Comparison of ENCODE assay signal across 8 cellular contexts in the genomic region with DNA sequence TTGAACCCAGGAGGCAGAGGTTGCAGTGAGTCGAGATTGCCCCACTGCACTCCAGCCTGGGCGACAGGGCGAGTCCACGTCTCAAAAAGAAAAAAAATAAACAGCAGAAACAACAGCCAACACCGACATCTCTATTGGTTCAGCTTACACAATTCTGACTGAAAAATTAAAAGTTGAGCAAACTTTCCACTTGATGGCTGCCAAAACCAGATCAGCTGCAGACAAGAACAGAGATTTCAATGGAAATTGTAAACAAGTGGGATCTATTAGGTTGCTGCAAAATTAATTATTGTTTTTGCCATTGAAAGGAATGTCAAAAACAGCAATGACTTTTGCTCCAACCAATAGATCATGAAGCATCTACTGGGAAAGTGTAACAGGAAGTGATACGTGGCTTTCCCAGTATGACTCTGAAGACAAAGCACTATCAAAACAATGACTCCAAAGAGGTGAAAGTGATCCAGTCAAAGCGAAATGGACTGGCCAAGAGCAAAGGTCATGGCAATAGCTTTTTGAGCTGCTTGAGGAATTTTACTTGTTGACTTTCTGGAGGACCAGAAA. TPM values are rescaled to one million over a fixed set of nuclear protein-coding genes. Genes with fewer than 3 reads are reported as not detected.
DNase-seq lines count a peak whose midpoint lies in the region; ATAC-seq, FAIRE-seq and TF ChIP-seq lines count a peak whose summit lies in the region.
"Had no signal": no experiment of that assay in that cellular context is flagged by ENCODE, and none has a peak within 500 bp of the region (broad histone marks: within the 10 kb centered on the region; RNA-seq: fewer than 3 reads in every experiment).

No MANE protein-coding gene starts in this region.

- DNase-seq in GM04503 (ENCODE audit: low read depth) = peak; percentile 33
- peak; percentile 7 for DNase-seq in RCC 7860 (ENCODE audit: low spot score)
- DNase-seq in left kidney (ENCODE audit: low read depth, low spot score) = peak; percentile 3
- no peak for DNase-seq in testis
- DNase-seq in globus pallidus (ENCODE audit: low spot score) = no peak
- DNase-seq: tibial artery had no signal

- TF ChIP-seq POLR2A in testis (IDR thresholded peaks at IDR 0.05) = no peak

- no peaks in the 10 kb centered on the region for H3K36me3 ChIP-seq in testis (ENCODE audit: low read depth, missing control alignments)

- intact Hi-C loops in testis (cut with DNase I; ENCODE audit: low total_unique reads) = no loop called here

- no peak for FAIRE-seq in RCC 7860 (lab: Jason Lieb, UNC)
- FAIRE-seq: endometrium had no signal

- no peaks in the 10 kb centered on the region for H3K9me3 ChIP-seq in testis
- H3K9me3 ChIP-seq: tibial artery had no signal

- H3K27me3 ChIP-seq in testis = no peaks in the 10 kb centered on the region
- H3K27me3 ChIP-seq: tibial artery had no signal

- WGBS in testis, 2 donors = 60 to 68% methylated on average over 7 of the region's 7 CpGs

- no peak overlapping the region for H3K27ac ChIP-seq in testis
- H3K27ac ChIP-seq: tibial artery had no signal

- TF ChIP-seq CTCF in testis (IDR thresholded peaks at IDR 0.05) = no peak

- ATAC-seq in HG03565 (IDR thresholded peaks at IDR 0.05; ENCODE audit: unreplicated experiment) = no peak

- no peaks in the 10 kb centered on the region for H3K4me1 ChIP-seq in testis
- H3K4me1 ChIP-seq: tibial artery had no signal

- no peak overlapping the region for H3K4me3 ChIP-seq in testis
- H3K4me3 ChIP-seq: tibial artery had no signal

RNA-seq across cellular contexts. Expression of gene UPF3B, which starts 26.3 kb away (rescaled TPM):
- 10 to 100 TPM in 1 of 2 donors, 1 to 10 TPM in 1; 7.4 to 12.7 TPM for total RNA-seq in testis
- polyA plus RNA-seq in testis (ENCODE audit: insufficient read depth, low read depth, low replicate concordance) = 6.9 TPM

RNA-seq across cellular contexts. Expression of gene RPL39, which starts 35.0 kb away (rescaled TPM):
- total RNA-seq in testis = 1,000 to 10,000 TPM in 1 of 2 donors, 100 to 1,000 TPM in 1; 442 to 1,133 TPM
- polyA plus RNA-seq in testis (ENCODE audit: insufficient read depth, low read depth, low replicate concordance) = 1,045 TPM

RNA-seq across cellular contexts. Expression of gene RNF113A, which starts 45.1 kb away (rescaled TPM):
- total RNA-seq in testis = 10 to 100 TPM in 1 of 2 donors, 1 to 10 TPM in 1; 8.8 to 12.7 TPM
- polyA plus RNA-seq in testis (ENCODE audit: insufficient read depth, low read depth, low replicate concordance) = 7.8 TPM

RNA-seq across cellular contexts. Expression of gene NDUFA1, which starts 45.2 kb away (rescaled TPM):
- total RNA-seq in testis = 10 to 100 TPM; 36.6 to 41.0 TPM
- polyA plus RNA-seq in testis (ENCODE audit: insufficient read depth, low read depth, low replicate concordance) = 74.8 TPM

Comparison
In these comparisons a context has a peak if more than half of its experiments do, and no peak if none do; other contexts are left out.
1. DNase-seq: peak in GM04503 (single experiment), RCC 7860 (single experiment) and left kidney (single experiment); none in testis (single experiment) and globus pallidus (single experiment).